ENCODE assay signal across 18 cellular contexts in genomic region chr2:27095427-27095744, GRCh38. TPM values are rescaled to one million over a fixed set of nuclear protein-coding genes. Genes with fewer than 3 reads are reported as not detected.
DNase-seq lines count a peak whose midpoint lies in the region; ATAC-seq and TF ChIP-seq lines count a peak whose summit lies in the region.
"Had no signal": no experiment of that assay in that cellular context is flagged by ENCODE, and none has a peak within 500 bp of the region (broad histone marks: within the 10 kb centered on the region; RNA-seq: fewer than 3 reads in every experiment).

No MANE protein-coding gene starts in this region.

- no peak for TF ChIP-seq EP300 in transverse colon (IDR thresholded peaks at IDR 0.05; ENCODE audit: low read depth)

- in situ Hi-C loops in transverse colon (cut with MboI; ENCODE audit: low pct_ligation_motif_present in 1 of 4, low pct_unique_long_range_greater_than_20kb in 1 of 4, low sequenced_read_pairs in 3 of 4) = loop anchor here (5.0 to 25.0 kb wide), 3 partner anchors 97 to 187 kb away; partner anchors contain the start of genes MAPRE3 (in 3 of the 4) and TRIM54 (in 1 of the 4)

- no peaks in the 10 kb centered on the region for H3K36me3 Mint-ChIP-seq in natural killer cell
- H3K36me3 Mint-ChIP-seq in natural killer cell treated with Interleukin-12 subunit alpha and Interleukin-12 subunit beta and Interleukin-15 and Interleukin-18, amount 100 ng/mL, for 72 hours = no peaks in the 10 kb centered on the region
- H3K36me3 Mint-ChIP-seq in stimulated activated naive B cell treated with anti-CD40 and anti-IgM and Interleukin-4, amounts not matched to agents 10 μg/mL and 1 μg/mL and 100 μg/mL, for 72 hours = peaks cover 0 to 3% of the 10 kb centered on the region in 2 donors
- H3K36me3 Mint-ChIP-seq: IgD-negative memory B cell had no signal

- H3K4me3 Mint-ChIP-seq in natural killer cell = peak overlapping the region; percentile 18
- H3K4me3 Mint-ChIP-seq in natural killer cell treated with Interleukin-12 subunit alpha and Interleukin-12 subunit beta and Interleukin-15 and Interleukin-18, amount 100 ng/mL, for 72 hours = no peak overlapping the region
- peak overlapping the region; percentile 37 to 76 for H3K4me3 Mint-ChIP-seq in stimulated activated naive B cell treated with anti-CD40 and anti-IgM and Interleukin-4, amounts not matched to agents 10 μg/mL and 1 μg/mL and 100 μg/mL, for 72 hours

- intact Hi-C loops in natural killer cell (cut with micrococcal nuclease) = no loop called here
- intact Hi-C loops in transverse colon (cut with DNase I; ENCODE audit: low total_unique reads) = no loop called here

- TF ChIP-seq CTCF in natural killer cell (IDR thresholded peaks at IDR 0.05) (no peak), transverse colon (IDR thresholded peaks at IDR 0.05) (no peak)

- peaks cover 3 to 14% (median 9%) of the 10 kb centered on the region in 4 donors for H3K4me1 ChIP-seq in transverse colon

- DNase-seq in natural killer cell = no peak
- DNase-seq in natural killer cell treated with Interleukin-12 subunit alpha and Interleukin-12 subunit beta and Interleukin-15 and Interleukin-18, amount 100 ng/mL, for 72 hours (ENCODE audit: low spot score) = no peak
- no peak for DNase-seq in stimulated activated naive B cell treated with anti-CD40 and anti-IgM and Interleukin-4, amounts not matched to agents 10 μg/mL and 1 μg/mL and 100 μg/mL, for 72 hours
- DNase-seq in transverse colon = no peak
- no peak for DNase-seq in DMS53 treated with DMSO at 0.1 percent for 48 hours (lab: John Stamatoyannopoulos, UW; ENCODE audit: unreplicated experiment)
- DNase-seq: activated CD8-positive, alpha-beta memory T cell treated with anti-CD3 and anti-CD28 coated beads, Interleukin-2, amount 50 U/mL, for 4 hours; DMS79; GOT3; kidney glomerular epithelial cell; midbrain; NCI-H2081; NCI-H510A treated with DMSO at 0.1 percent for 48 hours; SHP77 treated with DMSO at 0.1 percent for 48 hours; T1000 had no signal

- WGBS in transverse colon (ENCODE audit: low coverage in 1 of 2), 2 donors = 100% methylated on average over 2 of the region's 2 CpGs

- ATAC-seq in natural killer cell (no peak), esophagus mucosa (peak; percentile 5)
- ATAC-seq in natural killer cell treated with Interleukin-12 subunit alpha and Interleukin-12 subunit beta and Interleukin-15 and Interleukin-18, amount 100 ng/mL, for 72 hours = no peak
- ATAC-seq in stimulated activated naive B cell treated with anti-CD40 and anti-IgM and Interleukin-4, amounts not matched to agents 10 μg/mL and 1 μg/mL and 100 μg/mL, for 72 hours (replicated peaks) = no peak

- no peak overlapping the region for H3K4me3 ChIP-seq in transverse colon

- no peak for TF ChIP-seq POLR2A in transverse colon (IDR thresholded peaks at IDR 0.05)

- no peaks in the 10 kb centered on the region for H3K9me3 Mint-ChIP-seq in natural killer cell
- H3K9me3 Mint-ChIP-seq in natural killer cell treated with Interleukin-12 subunit alpha and Interleukin-12 subunit beta and Interleukin-15 and Interleukin-18, amount 100 ng/mL, for 72 hours = no peaks in the 10 kb centered on the region
- no peaks in the 10 kb centered on the region for H3K9me3 Mint-ChIP-seq in stimulated activated naive B cell treated with anti-CD40 and anti-IgM and Interleukin-4, amounts not matched to agents 10 μg/mL and 1 μg/mL and 100 μg/mL, for 72 hours
- H3K9me3 Mint-ChIP-seq: IgD-negative memory B cell had no signal

- peaks cover 0 to 16% of the 10 kb centered on the region in 2 donors for H3K4me1 Mint-ChIP-seq in natural killer cell
- peaks cover 0 to 15% of the 10 kb centered on the region in 2 donors for H3K4me1 Mint-ChIP-seq in natural killer cell treated with Interleukin-12 subunit alpha and Interleukin-12 subunit beta and Interleukin-15 and Interleukin-18, amount 100 ng/mL, for 72 hours (ENCODE audit: low read depth in 2 of 2)
- H3K4me1 Mint-ChIP-seq in stimulated activated naive B cell treated with anti-CD40 and anti-IgM and Interleukin-4, amounts not matched to agents 10 μg/mL and 1 μg/mL and 100 μg/mL, for 72 hours = peaks cover 17 to 19% of the 10 kb centered on the region in 2 donors

- H3K9me3 ChIP-seq in transverse colon = no peaks in the 10 kb centered on the region
- H3K9me3 ChIP-seq: right atrium auricular region had no signal

- no peaks in the 10 kb centered on the region for H3K27me3 Mint-ChIP-seq in natural killer cell (ENCODE audit: low read depth in 2 of 2)
- H3K27me3 Mint-ChIP-seq in natural killer cell treated with Interleukin-12 subunit alpha and Interleukin-12 subunit beta and Interleukin-15 and Interleukin-18, amount 100 ng/mL, for 72 hours = no peaks in the 10 kb centered on the region
- H3K27me3 Mint-ChIP-seq in stimulated activated naive B cell treated with anti-CD40 and anti-IgM and Interleukin-4, amounts not matched to agents 10 μg/mL and 1 μg/mL and 100 μg/mL, for 72 hours = no peaks in the 10 kb centered on the region
- H3K27me3 Mint-ChIP-seq: IgD-negative memory B cell had no signal

- no peaks in the 10 kb centered on the region for H3K36me3 ChIP-seq in transverse colon
- H3K36me3 ChIP-seq: right atrium auricular region had no signal

- no peaks in the 10 kb centered on the region for H3K27me3 ChIP-seq in transverse colon
- H3K27me3 ChIP-seq: right atrium auricular region had no signal

- no peak overlapping the region for H3K27ac Mint-ChIP-seq in natural killer cell
- no peak overlapping the region for H3K27ac Mint-ChIP-seq in natural killer cell treated with Interleukin-12 subunit alpha and Interleukin-12 subunit beta and Interleukin-15 and Interleukin-18, amount 100 ng/mL, for 72 hours
- no peak overlapping the region for H3K27ac Mint-ChIP-seq in stimulated activated naive B cell treated with anti-CD40 and anti-IgM and Interleukin-4, amounts not matched to agents 10 μg/mL and 1 μg/mL and 100 μg/mL, for 72 hours
- H3K27ac Mint-ChIP-seq: IgD-negative memory B cell had no signal

- H3K27ac ChIP-seq in transverse colon = no peak overlapping the region
- H3K27ac ChIP-seq: right atrium auricular region had no signal

RNA-seq across cellular contexts. Expression of gene KHK, which starts 8.8 kb away (rescaled TPM):
- total RNA-seq in natural killer cell = 1 to 10 TPM; 3.7 to 4.0 (median 3.8) TPM
- 1 to 10 TPM; 2.5 to 5.1 TPM for total RNA-seq in natural killer cell treated with Interleukin-12 subunit alpha and Interleukin-12 subunit beta and Interleukin-15 and Interleukin-18, amount 100 ng/mL, for 72 hours
- 3.5 TPM for total RNA-seq in esophagus mucosa
- 10 to 100 TPM in 1 of 4 donors, 1 to 10 TPM in 3; 1.8 to 12.0 (median 6.3) TPM for total RNA-seq in transverse colon

RNA-seq across cellular contexts. Expression of gene EMILIN1, which starts 17.0 kb away (rescaled TPM):
- total RNA-seq in natural killer cell (under 1 TPM; 0.31 to 0.78 (median 0.41) TPM), esophagus mucosa (3.0 TPM), transverse colon (100 to 1,000 TPM in 1 of 4 donors, 10 to 100 TPM in 3; 41.0 to 152 (median 65.6) TPM)
- total RNA-seq in natural killer cell treated with Interleukin-12 subunit alpha and Interleukin-12 subunit beta and Interleukin-15 and Interleukin-18, amount 100 ng/mL, for 72 hours = 10 to 100 TPM in 1 of 2 donors, 1 to 10 TPM in 1; 8.7 to 14.2 TPM

RNA-seq across cellular contexts. Expression of gene CGREF1, which starts 23.5 kb away (rescaled TPM):
- total RNA-seq in natural killer cell = not detected
- total RNA-seq in natural killer cell treated with Interleukin-12 subunit alpha and Interleukin-12 subunit beta and Interleukin-15 and Interleukin-18, amount 100 ng/mL, for 72 hours = 1 to 10 TPM in 1 of 2 donors, under 1 TPM in 1; 0.36 to 1.4 TPM
- total RNA-seq in esophagus mucosa = 0.96 TPM
- total RNA-seq in transverse colon = 1 to 10 TPM in 2 of 4 donors, under 1 TPM in 1, not detected in 1; 0.27 to 4.9 (median 1.1) TPM
- total RNA-seq: OCI-LY7 had no signal

RNA-seq across cellular contexts. Expression of gene OST4, which starts 23.9 kb away (rescaled TPM):
- total RNA-seq in natural killer cell (100 to 1,000 TPM; 178 to 207 (median 192) TPM), esophagus mucosa (258 TPM), transverse colon (100 to 1,000 TPM in 3 of 4 donors, 10 to 100 TPM in 1; 92.7 to 320 (median 202) TPM)
- total RNA-seq in natural killer cell treated with Interleukin-12 subunit alpha and Interleukin-12 subunit beta and Interleukin-15 and Interleukin-18, amount 100 ng/mL, for 72 hours = 100 to 1,000 TPM; 286 to 393 TPM

RNA-seq across cellular contexts. Expression of gene ABHD1, which starts 28.2 kb away (rescaled TPM):
- total RNA-seq in natural killer cell (1 to 10 TPM in 2 of 3 donors, under 1 TPM in 1; 0.88 to 2.4 (median 1.2) TPM), esophagus mucosa (not detected), transverse colon (under 1 TPM in 1 of 4 donors, not detected in 3; 0.48 TPM)
- under 1 TPM in 1 of 2 donors, not detected in 1; 0.25 TPM for total RNA-seq in natural killer cell treated with Interleukin-12 subunit alpha and Interleukin-12 subunit beta and Interleukin-15 and Interleukin-18, amount 100 ng/mL, for 72 hours
- total RNA-seq: OCI-LY7 had no signal
